In the genomic region with DNA sequence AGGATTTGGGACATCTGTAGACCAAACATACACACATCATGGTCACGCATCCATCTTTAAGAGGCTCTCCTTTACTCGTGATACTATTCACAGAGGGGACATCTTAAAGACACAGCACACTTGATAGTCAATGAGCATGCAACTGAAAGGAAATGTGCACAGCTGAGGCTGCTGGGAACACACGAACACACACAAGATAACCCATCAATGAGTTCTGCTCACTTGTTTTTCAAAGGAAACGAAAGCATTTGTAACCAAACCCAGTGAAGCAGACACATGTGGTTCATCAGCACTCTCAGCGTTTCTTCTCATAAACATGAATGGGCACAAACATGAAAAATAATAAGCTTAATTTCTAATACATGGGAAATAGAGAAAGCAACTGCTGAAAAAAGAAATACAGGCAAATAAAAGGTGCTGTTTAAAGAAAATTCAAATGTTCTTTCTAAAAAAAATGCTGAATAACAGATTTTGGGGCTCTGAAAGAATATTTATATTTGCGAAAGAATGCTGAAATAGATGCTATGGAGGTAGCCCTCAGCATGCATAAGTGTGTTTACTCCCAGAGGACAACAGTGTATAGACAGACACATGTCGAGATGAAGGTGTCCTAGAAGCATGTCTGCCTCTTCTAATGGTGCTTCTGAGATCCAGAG, we compare ENCODE assay signal across 11 cellular contexts. TPM values are rescaled to one million over a fixed set of nuclear protein-coding genes. Genes with fewer than 3 reads are reported as not detected.
A peak's percentile ranks its signal among the peaks of the same experiment; 100 is the strongest.
DNase-seq lines count a peak whose midpoint lies in the region; ATAC-seq and TF ChIP-seq lines count a peak whose summit lies in the region.
"Had no signal": no experiment of that assay in that cellular context is flagged by ENCODE, and none has a peak within 500 bp of the region (broad histone marks: within the 10 kb centered on the region; RNA-seq: fewer than 3 reads in every experiment).

No MANE protein-coding gene starts in this region.

- H3K4me2 ChIP-seq in MM.1S (ENCODE audit: low read depth, low read length) (no peak overlapping the region), osteoblast (ENCODE audit: insufficient read depth, low read length) (no peak overlapping the region)

- H3K4me3 ChIP-seq in MM.1S (ENCODE audit: low read length) (no peak overlapping the region), osteoblast (ENCODE audit: insufficient read depth, low read length) (no peak overlapping the region), foreskin fibroblast (ENCODE audit: low read depth in 1 of 2, low read length in 2 of 2) (no peak overlapping the region)
- H3K4me3 ChIP-seq: right lobe of liver had no signal

- peak; percentile 97 for ATAC-seq in GM18498 (IDR thresholded peaks at IDR 0.05; ENCODE audit: unreplicated experiment)
- ATAC-seq in GM19372 (IDR thresholded peaks at IDR 0.05; ENCODE audit: low read depth, unreplicated experiment) = peak; percentile 74
- ATAC-seq in HG02884 (IDR thresholded peaks at IDR 0.05; ENCODE audit: unreplicated experiment) = peak; percentile 85
- ATAC-seq: right lobe of liver had no signal

- H4K20me1 ChIP-seq in MM.1S (ENCODE audit: insufficient read depth, low read length) = no peaks in the 10 kb centered on the region
- no peaks in the 10 kb centered on the region for H4K20me1 ChIP-seq in osteoblast (ENCODE audit: insufficient read depth, low read length)

- TF ChIP-seq CTCF in MM.1S (IDR thresholded peaks at IDR 0.05; ENCODE audit: low read length) (no peak), osteoblast (IDR thresholded peaks at IDR 0.05; ENCODE audit: extremely low read depth, low read depth, low read length) (no peak), foreskin fibroblast (IDR thresholded peaks at IDR 0.05; ENCODE audit: low read depth, low read length) (no peak)

- H3K27me3 ChIP-seq in MM.1S (replicated peaks; ENCODE audit: insufficient read depth, low read length) (no peaks in the 10 kb centered on the region), osteoblast (ENCODE audit: insufficient read depth, low read length) (no peaks in the 10 kb centered on the region)
- H3K27me3 ChIP-seq: right lobe of liver had no signal

- DNase-seq in MM.1S (peak; percentile 56), NCI-H187 (lab: John Stamatoyannopoulos, UW) (no peak), osteoblast (ENCODE audit: insufficient read length, low spot score, missing footprints) (no peak), foreskin fibroblast (no peak), NCI-H1105 (lab: John Stamatoyannopoulos, UW) (no peak)
- DNase-seq: cortex of kidney, right lobe of liver had no signal

- H3K79me2 ChIP-seq in MM.1S (ENCODE audit: low read length) = no peaks in the 10 kb centered on the region
- H3K79me2 ChIP-seq in osteoblast (ENCODE audit: insufficient read depth, low read length) = no peaks in the 10 kb centered on the region

- H3K9ac ChIP-seq in MM.1S (ENCODE audit: low read length) = no peak overlapping the region

- H2AFZ ChIP-seq in MM.1S (ENCODE audit: low read length) (no peak overlapping the region), osteoblast (ENCODE audit: low read length) (no peak overlapping the region)

- H3K9me3 ChIP-seq in MM.1S (replicated peaks; ENCODE audit: insufficient read depth, low read length) (no peaks in the 10 kb centered on the region), osteoblast (ENCODE audit: low read depth, low read length) (no peaks in the 10 kb centered on the region)
- H3K9me3 ChIP-seq: right lobe of liver had no signal

- no peaks in the 10 kb centered on the region for H3K4me1 ChIP-seq in MM.1S (ENCODE audit: low read length)
- peaks cover 8% of the 10 kb centered on the region for H3K4me1 ChIP-seq in osteoblast (ENCODE audit: insufficient read depth, low read length)
- H3K4me1 ChIP-seq: right lobe of liver had no signal

- H3K9me2 ChIP-seq in MM.1S (replicated peaks; ENCODE audit: insufficient read depth, low read length) = no peaks in the 10 kb centered on the region

- H3F3A ChIP-seq in MM.1S (ENCODE audit: insufficient read depth, low read length) = no peaks in the 10 kb centered on the region

- H3K36me3 ChIP-seq in MM.1S (replicated peaks; ENCODE audit: insufficient read depth, low read length) (no peaks in the 10 kb centered on the region), osteoblast (ENCODE audit: insufficient read depth, low read length) (no peaks in the 10 kb centered on the region)
- H3K36me3 ChIP-seq: right lobe of liver had no signal

- no peak overlapping the region for H3K27ac ChIP-seq in MM.1S (ENCODE audit: low read length)
- no peak overlapping the region for H3K27ac ChIP-seq in osteoblast (ENCODE audit: low read depth, low read length)
- H3K27ac ChIP-seq: right lobe of liver had no signal

RNA-seq across cellular contexts. Expression of a gene that starts 59.7 kb away (rescaled TPM):
- total RNA-seq in osteoblast = under 0.01 and 0.36 TPM in 2 replicates
- total RNA-seq: H1, right lobe of liver had no signal
